In the genomic region with DNA sequence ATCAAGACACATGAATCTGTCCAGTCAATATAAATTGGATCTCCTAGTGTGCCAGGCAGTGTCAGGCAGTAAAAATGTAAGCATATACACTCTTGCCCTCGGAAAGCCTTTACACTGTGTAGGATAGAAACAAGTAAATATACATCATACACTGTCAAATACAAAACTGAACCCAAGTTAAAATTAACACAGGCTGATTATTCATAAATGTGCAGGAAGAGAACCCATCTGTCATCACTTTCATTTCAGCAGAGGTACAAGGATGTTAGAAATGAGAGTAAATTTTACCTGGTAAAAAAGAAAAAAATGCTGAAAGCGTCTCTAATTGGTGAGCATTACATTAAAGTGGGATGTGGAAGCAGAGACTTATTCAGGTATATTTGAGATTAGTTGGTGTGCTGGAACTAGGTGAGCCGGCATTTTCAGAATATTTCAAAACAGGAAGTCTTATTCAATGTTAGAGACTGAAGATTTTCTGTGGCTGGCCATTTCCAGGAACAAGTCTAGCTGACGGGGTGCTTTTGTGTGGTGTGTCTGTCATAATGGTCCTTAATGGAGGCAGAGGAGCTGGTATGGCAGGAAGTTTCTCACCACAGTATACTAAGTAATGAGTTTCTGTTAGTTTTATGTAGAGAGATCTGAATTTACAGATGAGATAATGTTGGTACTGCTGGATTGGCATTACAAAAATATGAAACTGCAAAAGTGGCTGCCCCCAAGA, we compare ENCODE assay signal across 8 cellular contexts.
DNase-seq lines count a peak whose midpoint lies in the region; ATAC-seq, FAIRE-seq and TF ChIP-seq lines count a peak whose summit lies in the region.

No MANE protein-coding gene starts in this region.

- no peaks in the 10 kb centered on the region for H3K27me3 ChIP-seq in suprapubic skin

- WGBS in suprapubic skin = 69% methylated on average over 4 of the region's 4 CpGs

- peak; percentile 76 for FAIRE-seq in GM12891 (lab: Jason Lieb, UNC)

- no peaks in the 10 kb centered on the region for H3K4me1 ChIP-seq in suprapubic skin

- ATAC-seq in HG02610 (IDR thresholded peaks at IDR 0.05; ENCODE audit: unreplicated experiment) = peak; percentile 99

- H3K9me3 ChIP-seq in suprapubic skin = no peaks in the 10 kb centered on the region

- DNase-seq in GM12891 (ENCODE audit: insufficient read length, low spot score) = peak; percentile 12
- DNase-seq in NCI-H69 (lab: John Stamatoyannopoulos, UW) = peak; percentile 5
- DNase-seq in activated T-cell treated with anti-CD3 and anti-CD28 coated beads for 24 hours (ENCODE audit: low read depth) = peak; percentile 65
- DNase-seq in glomerular visceral epithelial cell (ENCODE audit: extremely low spot score) = peak; percentile 8
- peak; percentile 79 for DNase-seq in stimulated activated CD4-positive, alpha-beta T cell treated with anti-CD3 and anti-CD28 coated beads, Interleukin-1b, Interleukin-23, amount 100 ng/mL, for 48 hours
- DNase-seq in AG08395 (ENCODE audit: low spot score) = no peak
- no peak for DNase-seq in suprapubic skin (ENCODE audit: low spot score in 2 of 2)

- no peak overlapping the region for H3K27ac ChIP-seq in suprapubic skin

- no peak overlapping the region for H3K4me3 ChIP-seq in suprapubic skin

- H3K36me3 ChIP-seq in suprapubic skin = no peaks in the 10 kb centered on the region

- TF ChIP-seq POLR2A in GM12891 (IDR thresholded peaks at IDR 0.05; ENCODE audit: low read depth, low read length) = no peak
- TF ChIP-seq POLR2A in suprapubic skin (IDR thresholded peaks at IDR 0.05) = no peak

- no peak for TF ChIP-seq CTCF in suprapubic skin (IDR thresholded peaks at IDR 0.05)

- TF ChIP-seq EP300 in suprapubic skin (IDR thresholded peaks at IDR 0.05) = no peak

TF ChIP-seq in GM12891, 5 proteins besides CTCF, POLR2A, EP300 and RAD21:
- TF ChIP-seq POLR2AphosphoS5 (IDR thresholded peaks at IDR 0.05; ENCODE audit: low read depth, low read length) (no peak), SPI1 (IDR thresholded peaks at IDR 0.05; ENCODE audit: low read depth, low read length) (peak; percentile 86)

Comparison
In these comparisons a context has a peak if more than half of its experiments do, and no peak if none do; other contexts are left out.
1. DNase-seq: peak in GM12891 (single experiment), NCI-H69 (single experiment), activated T-cell treated with anti-CD3 and anti-CD28 coated beads for 24 hours (single experiment), glomerular visceral epithelial cell (single experiment) and stimulated activated CD4-positive, alpha-beta T cell treated with anti-CD3 and anti-CD28 coated beads, Interleukin-1b, Interleukin-23, amount 100 ng/mL, for 48 hours (single experiment); none in AG08395 (single experiment) and suprapubic skin (0 of 2).